8 cellular contexts compared by ENCODE assay signal in genomic region chr15:64809649-64810498, GRCh38. TPM values are rescaled to one million over a fixed set of nuclear protein-coding genes. Genes with fewer than 3 reads are reported as not detected.
A peak's percentile ranks its signal among the peaks of the same experiment; 100 is the strongest.
DNase-seq lines count a peak whose midpoint lies in the region; ATAC-seq and TF ChIP-seq lines count a peak whose summit lies in the region.

No MANE protein-coding gene starts in this region.

- intact Hi-C loops in lower lobe of right lung (cut with DNase I) = loop anchor here (10.0 kb wide), 2 partner anchors 55 to 85 kb away; no protein-coding TSS in a partner anchor

- ATAC-seq in lower lobe of right lung (peak; percentile 84 to 91), HG03378 (IDR thresholded peaks at IDR 0.05; ENCODE audit: unreplicated experiment) (no peak)

- H3K36me3 ChIP-seq in BLaER1 = no peaks in the 10 kb centered on the region
- no peaks in the 10 kb centered on the region for H3K36me3 ChIP-seq in lower lobe of right lung

- no peak overlapping the region for H3K9ac ChIP-seq in BLaER1

- H3K27me3 ChIP-seq in BLaER1 (no peaks in the 10 kb centered on the region), lower lobe of right lung (ENCODE audit: low read depth) (no peaks in the 10 kb centered on the region)

- H3K27ac ChIP-seq in BLaER1 = no peak overlapping the region
- H3K27ac ChIP-seq in lower lobe of right lung = no peak overlapping the region

- peak overlapping the region; percentile 65 for H3K4me2 ChIP-seq in BLaER1

- H4K20me1 ChIP-seq in BLaER1 = no peaks in the 10 kb centered on the region

- H3K4me3 ChIP-seq in BLaER1 = no peak overlapping the region
- no peak overlapping the region for H3K4me3 ChIP-seq in HFF-Myc (replicated peaks; ENCODE audit: low read depth, low read length)
- no peak overlapping the region for H3K4me3 ChIP-seq in lower lobe of right lung

- TF ChIP-seq CTCF in HFF-Myc (IDR thresholded peaks at IDR 0.05; ENCODE audit: low read depth, low read length, missing control alignments) = peak; percentile 98
- peak; percentile 96 for TF ChIP-seq CTCF in lower lobe of right lung (IDR thresholded peaks at IDR 0.05)

- DNase-seq in HFF-Myc (ENCODE audit: extremely low read depth, low read depth) (no peak), NCI-H69 (lab: John Stamatoyannopoulos, UW) (peak; percentile 84), ecto neural progenitor cell (ENCODE audit: low spot score) (peak; percentile 91), lower lobe of right lung (peak; percentile 79)
- peak; percentile 61 to 62 for DNase-seq in activated CD4-positive, alpha-beta T cell treated with anti-CD3 and anti-CD28 coated beads, Interleukin-2, amount 50 U/mL, for 4 hours
- peak; percentile 40 to 62 (median 60) for DNase-seq in stimulated activated CD4-positive, alpha-beta T cell treated with anti-CD3 and anti-CD28 coated beads, TNF-alpha, amount 100 ng/mL, for 48 hours (ENCODE audit: low read depth in 3 of 3)

- H3K4me1 ChIP-seq in BLaER1 (peaks cover 56% of the 10 kb centered on the region), lower lobe of right lung (no peaks in the 10 kb centered on the region)

- H3K9me3 ChIP-seq in BLaER1 (no peaks in the 10 kb centered on the region), lower lobe of right lung (no peaks in the 10 kb centered on the region)

RNA-seq across cellular contexts. Expression of gene PIF1, which starts 15.6 kb away (rescaled TPM):
- total RNA-seq in lower lobe of right lung = 1.4 TPM

RNA-seq across cellular contexts. Expression of gene PLEKHO2, which starts 31.8 kb away (rescaled TPM):
- 68.3 TPM for total RNA-seq in lower lobe of right lung

RNA-seq across cellular contexts. Expression of gene RBPMS2, which starts 34.5 kb away (rescaled TPM):
- 4.0 TPM for total RNA-seq in lower lobe of right lung
